1 cellular context compared by ENCODE assay signal in the genomic region with DNA sequence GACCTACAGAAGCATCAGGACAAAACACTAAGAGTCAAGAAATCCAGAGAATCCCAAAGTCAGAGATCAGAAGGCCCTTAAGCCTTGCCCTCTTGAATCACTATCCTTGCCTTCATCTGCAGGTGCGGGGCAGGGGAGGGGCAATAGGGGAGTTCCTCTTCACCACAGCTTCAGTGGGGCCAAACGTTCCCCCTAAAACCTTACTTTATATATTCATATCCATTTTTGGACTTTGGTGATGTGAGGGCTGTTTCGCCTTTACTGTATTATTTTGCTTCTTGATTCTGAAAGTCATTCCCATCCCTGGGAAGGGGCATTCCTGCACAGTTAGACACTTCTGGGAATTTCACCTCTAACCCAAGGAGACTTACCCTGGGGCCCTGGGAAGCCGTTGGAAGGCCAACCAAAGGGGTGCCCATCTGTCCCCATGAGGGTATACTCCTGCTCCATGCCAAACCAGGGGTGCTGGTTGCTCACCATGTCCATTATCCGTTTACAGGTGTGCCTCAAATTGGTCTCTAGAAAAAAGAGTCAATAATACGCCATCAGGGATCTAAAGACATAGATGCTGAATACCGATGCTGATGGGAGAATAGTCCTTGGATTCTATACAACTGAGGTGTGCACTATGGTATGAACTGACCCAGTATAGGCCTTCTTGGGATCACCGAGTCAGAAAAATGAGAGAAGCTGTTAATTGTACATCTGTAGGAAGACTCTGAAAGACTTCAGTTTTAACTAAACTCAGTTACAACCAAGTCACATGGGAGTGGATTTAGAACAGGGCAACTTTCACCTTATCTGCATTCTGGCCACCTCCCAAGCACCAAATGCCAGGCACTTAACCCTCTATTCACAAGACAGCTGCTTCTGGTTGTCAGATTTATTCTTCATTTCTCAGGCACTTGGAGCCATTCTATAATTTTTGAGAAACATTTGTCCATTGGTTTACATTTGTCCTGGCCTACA.
TF ChIP-seq lines count a peak whose summit lies in the region.

No MANE protein-coding gene starts in this region.

TF ChIP-seq in H1, 55 proteins besides CTCF, POLR2A, EP300 and RAD21:
- TF ChIP-seq POLR2AphosphoS5 (IDR thresholded peaks at IDR 0.05; ENCODE audit: low read depth, low read length) (peak; percentile 50; the same call in 1 of the 2 replicates), RFX5 (IDR thresholded peaks at IDR 0.05; ENCODE audit: borderline replicate concordance, low read depth, low read length) (no peak)
TF ChIP-seq in H1: peak in this region for 1.
